In genomic region chr7:151588982-151589381, GRCh38 we compare ENCODE assay signal across 25 cellular contexts.
"Had no signal": no experiment of that assay in that cellular context is flagged by ENCODE, and none has a peak within 500 bp of the region (broad histone marks: within the 10 kb centered on the region; RNA-seq: fewer than 3 reads in every experiment).

No MANE protein-coding gene starts in this region.

- H3K9me3 ChIP-seq: Peyer's patch, SJCRH30 had no signal

- H2AFZ ChIP-seq: PC-9 had no signal

- DNase-seq: Kasumi-1, MM.1S, NCI-H1092 treated with DMSO at 0.1 percent for 48 hours, NCI-H1436, NCI-H187, NCI-H2029, NCI-H2081 treated with DMSO at 0.1 percent for 48 hours, NCI-H2171, NCI-H226, NCI-H446, NCI-H510A, NCI-H524 treated with DMSO at 0.1 percent for 48 hours, NCI-H69, NCI-H774, OCI-M1, PC-9, Peyer's patch, SHP77 treated with DMSO at 0.1 percent for 48 hours, SJCRH30 had no signal

- ATAC-seq: HepG2, K562, Right ventricle myocardium inferior, SK-N-SH treated with all-trans-retinoic acid at 6 μM for 48 hours had no signal

- H3K27me3 ChIP-seq: Peyer's patch, SJCRH30 had no signal

- H3K4me3 ChIP-seq: K562, PC-9, Peyer's patch, SJCRH30 had no signal

- H3K27ac ChIP-seq: KMS-11, PC-9, Peyer's patch, SJCRH30 had no signal

- H3K4me2 ChIP-seq: KMS-11, PC-9 had no signal

- H3K36me3 ChIP-seq: SJCRH30 had no signal

- H3K9ac ChIP-seq: KMS-11 had no signal

- H3K9me3 Mint-ChIP-seq: IgD-negative memory B cell had no signal

- H3K4me1 ChIP-seq: Peyer's patch, SJCRH30 had no signal

- H3K27ac Mint-ChIP-seq: IgD-negative memory B cell had no signal

- H3K27me3 Mint-ChIP-seq: IgD-negative memory B cell had no signal
